In the genomic region with DNA sequence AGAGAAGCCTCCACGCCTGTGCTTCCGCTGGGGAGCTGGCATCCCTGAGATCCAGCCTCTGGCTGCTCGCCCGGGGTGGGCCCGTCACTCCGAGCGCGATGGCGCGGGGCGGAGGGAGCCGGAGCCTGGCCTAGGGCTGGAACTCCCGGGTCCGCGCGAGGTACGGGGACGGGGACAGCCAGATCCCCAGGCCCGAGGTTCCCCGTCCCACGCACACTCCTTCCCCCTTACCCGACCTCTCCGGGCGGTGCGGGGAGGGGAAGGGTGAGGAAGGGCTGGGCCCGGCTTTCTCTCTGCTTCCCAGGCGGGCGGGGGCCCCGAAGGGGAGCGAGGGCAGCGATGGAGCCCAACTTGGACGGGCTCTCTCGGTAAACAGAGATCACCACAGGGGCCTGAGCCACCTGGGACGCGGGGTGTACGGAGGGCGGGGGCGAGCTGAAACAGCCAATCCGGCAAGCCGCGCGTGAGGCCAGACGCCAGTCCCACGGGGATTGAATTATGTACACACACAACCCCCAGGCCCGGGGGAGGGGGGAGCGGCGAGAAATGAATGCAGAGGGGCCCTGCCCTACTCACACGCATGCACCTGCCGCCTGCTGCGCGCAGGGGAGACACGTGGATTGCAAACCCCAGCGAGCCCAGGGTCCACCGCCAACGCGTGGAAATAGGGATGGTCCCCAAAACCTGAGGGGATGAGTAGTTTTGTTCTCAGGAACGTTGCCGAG, we compare ENCODE assay signal across 8 cellular contexts. TPM values are rescaled to one million over a fixed set of nuclear protein-coding genes. Genes with fewer than 3 reads are reported as not detected.
DNase-seq lines count a peak whose midpoint lies in the region; ATAC-seq and TF ChIP-seq lines count a peak whose summit lies in the region.

A gene with protein sequence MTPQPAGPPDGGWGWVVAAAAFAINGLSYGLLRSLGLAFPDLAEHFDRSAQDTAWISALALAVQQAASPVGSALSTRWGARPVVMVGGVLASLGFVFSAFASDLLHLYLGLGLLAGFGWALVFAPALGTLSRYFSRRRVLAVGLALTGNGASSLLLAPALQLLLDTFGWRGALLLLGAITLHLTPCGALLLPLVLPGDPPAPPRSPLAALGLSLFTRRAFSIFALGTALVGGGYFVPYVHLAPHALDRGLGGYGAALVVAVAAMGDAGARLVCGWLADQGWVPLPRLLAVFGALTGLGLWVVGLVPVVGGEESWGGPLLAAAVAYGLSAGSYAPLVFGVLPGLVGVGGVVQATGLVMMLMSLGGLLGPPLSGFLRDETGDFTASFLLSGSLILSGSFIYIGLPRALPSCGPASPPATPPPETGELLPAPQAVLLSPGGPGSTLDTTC (minus strand): TSS at position 549 of the 725 bp plus-strand sequence. CDS start 579 bp downstream, outside the sequence.

- no peaks in the 10 kb centered on the region for H3K9me3 ChIP-seq in BLaER1 treated with 17β-estradiol and CSF1 and Interleukin-3, amounts not matched to agents 10 nM and 100 nM (replicated peaks in 1 of 11)

- peak; percentile 80 for DNase-seq in NCI-H1092 treated with DMSO at 0.1 percent for 48 hours (lab: John Stamatoyannopoulos, UW)
- peak; percentile 14 for DNase-seq in activated T-cell treated with anti-CD3 and anti-CD28 coated beads, Interleukin-2, amount 50 U/mL, for 4 hours
- DNase-seq in glutamatergic neuron: peak; percentile 55
- peak; percentile 33 for DNase-seq in progenitor cell of endocrine pancreas (ENCODE audit: low spot score, unreplicated experiment)
- no peak for DNase-seq in HEK293T (ENCODE audit: extremely low spot score)

- H3K4me1 Mint-ChIP-seq in activated T-cell treated with anti-CD3 and anti-CD28 coated beads, Interleukin-2, amount 50 U/mL, for 4 hours (ENCODE audit: low read depth): peaks cover 42% of the 10 kb centered on the region
- H3K4me1 Mint-ChIP-seq in glutamatergic neuron (ENCODE audit: low read depth, unreplicated experiment) (peaks cover 8% of the 10 kb centered on the region), progenitor cell of endocrine pancreas (ENCODE audit: low read depth) (peaks cover 25% of the 10 kb centered on the region)

- peak within 1 kb of the TSS; percentile 87 to 100 (median 98) for H3K4me2 ChIP-seq in BLaER1 treated with 17β-estradiol and CSF1 and Interleukin-3, amounts not matched to agents 10 nM and 100 nM

- H3K9me3 Mint-ChIP-seq in activated T-cell treated with anti-CD3 and anti-CD28 coated beads, Interleukin-2, amount 50 U/mL, for 4 hours: no peaks in the 10 kb centered on the region
- peaks cover 4% of the 10 kb centered on the region for H3K9me3 Mint-ChIP-seq in glutamatergic neuron (ENCODE audit: unreplicated experiment)
- H3K9me3 Mint-ChIP-seq in progenitor cell of endocrine pancreas (ENCODE audit: low read depth): no peaks in the 10 kb centered on the region

- peaks cover 44 to 74% (median 68%) of the 10 kb centered on the region in 10 experiments for H3K4me1 ChIP-seq in BLaER1 treated with 17β-estradiol and CSF1 and Interleukin-3, amounts not matched to agents 10 nM and 100 nM

- H3K36me3 ChIP-seq in BLaER1 treated with 17β-estradiol and CSF1 and Interleukin-3, amounts not matched to agents 10 nM and 100 nM: no peaks in the 10 kb centered on the region

- peak within 1 kb of the TSS; percentile 46 to 69 (median 60) for H3K4me3 ChIP-seq in BLaER1 treated with 17β-estradiol and CSF1 and Interleukin-3, amounts not matched to agents 10 nM and 100 nM

- H3K27me3 Mint-ChIP-seq in activated T-cell treated with anti-CD3 and anti-CD28 coated beads, Interleukin-2, amount 50 U/mL, for 4 hours (ENCODE audit: low read depth): no peaks in the 10 kb centered on the region
- H3K27me3 Mint-ChIP-seq in glutamatergic neuron (ENCODE audit: unreplicated experiment) (peaks cover 18% of the 10 kb centered on the region), progenitor cell of endocrine pancreas (peaks cover 38% of the 10 kb centered on the region)

- peaks cover 38 to 57% (median 48%) of the 10 kb centered on the region in 11 experiments for H3K27me3 ChIP-seq in BLaER1 treated with 17β-estradiol and CSF1 and Interleukin-3, amounts not matched to agents 10 nM and 100 nM

- H4K20me1 ChIP-seq in BLaER1 treated with 17β-estradiol and CSF1 and Interleukin-3, amounts not matched to agents 10 nM and 100 nM: peaks cover 0 to 15% (median 0%) of the 10 kb centered on the region in 11 experiments; a peak in 1 of 22 replicates

- H3K4me3 Mint-ChIP-seq in activated T-cell treated with anti-CD3 and anti-CD28 coated beads, Interleukin-2, amount 50 U/mL, for 4 hours: peak within 1 kb of the TSS; percentile 69
- H3K4me3 Mint-ChIP-seq in glutamatergic neuron (ENCODE audit: unreplicated experiment): peak within 1 kb of the TSS; percentile 69
- peak within 1 kb of the TSS; percentile 41 for H3K4me3 Mint-ChIP-seq in progenitor cell of endocrine pancreas (ENCODE audit: low read depth)

- peak; percentile 5 to 25 for ATAC-seq in activated T-cell treated with anti-CD3 and anti-CD28 coated beads, Interleukin-2, amount 50 U/mL, for 4 hours
- ATAC-seq in GM21825 (IDR thresholded peaks at IDR 0.05; ENCODE audit: unreplicated experiment) (no peak), HG02884 (IDR thresholded peaks at IDR 0.05; ENCODE audit: unreplicated experiment) (no peak)

- POLR2A ChIA-PET in HEK293T (lab: Yijun Ruan, JAX): interaction anchor here (0.6 kb wide), 1 partner anchor 8 kb away, joined by 3 read pairs; a partner anchor contains a TSS

- peak within 1 kb of the TSS; percentile 61 to 82 (median 73) for H3K9ac ChIP-seq in BLaER1 treated with 17β-estradiol and CSF1 and Interleukin-3, amounts not matched to agents 10 nM and 100 nM

- no peaks in the 10 kb centered on the region for H3K36me3 Mint-ChIP-seq in activated T-cell treated with anti-CD3 and anti-CD28 coated beads, Interleukin-2, amount 50 U/mL, for 4 hours (ENCODE audit: insufficient read depth)
- H3K36me3 Mint-ChIP-seq in glutamatergic neuron (ENCODE audit: unreplicated experiment) (no peaks in the 10 kb centered on the region), progenitor cell of endocrine pancreas (ENCODE audit: insufficient read depth) (no peaks in the 10 kb centered on the region)

- CTCF ChIA-PET in HEK293T (lab: Yijun Ruan, JAX): no interaction called here

- H3K27ac ChIP-seq in BLaER1 treated with 17β-estradiol and CSF1 and Interleukin-3, amounts not matched to agents 10 nM and 100 nM: peak within 1 kb of the TSS in 10 of 11 experiments; percentile 13 to 80 (median 60); a peak in 18 of 22 replicates

- H3K27ac Mint-ChIP-seq in glutamatergic neuron (ENCODE audit: unreplicated experiment) (no peak within 1 kb of the TSS), progenitor cell of endocrine pancreas (no peak within 1 kb of the TSS)

- TF ChIP-seq CTCF in glutamatergic neuron (IDR thresholded peaks at IDR 0.05; ENCODE audit: partially characterized antibody, unreplicated experiment) (no peak), progenitor cell of endocrine pancreas (IDR thresholded peaks at IDR 0.05; ENCODE audit: unreplicated experiment) (no peak)

TF ChIP-seq in HEK293T, 16 proteins besides CTCF, POLR2A, EP300 and RAD21:
- TF ChIP-seq HDGF (IDR thresholded peaks at IDR 0.05; ENCODE audit: borderline replicate concordance): no peak

RNA-seq across cellular contexts. Expression of the gene that starts here (rescaled TPM):
- total RNA-seq in activated T-cell treated with anti-CD3 and anti-CD28 coated beads, Interleukin-2, amount 50 U/mL, for 4 hours: 1 to 10 TPM in 2 of 3 donors, under 1 TPM in 1; 0.63 to 1.3 (median 1.1) TPM
- total RNA-seq in glutamatergic neuron (ENCODE audit: unreplicated experiment): 0.54 TPM
- total RNA-seq in progenitor cell of endocrine pancreas: 0.84 and 1.4 TPM in 2 replicates

Comparison
In these comparisons a context has a peak if more than half of its experiments do, and no peak if none do; other contexts are left out.
1. Peak in DNase-seq in glutamatergic neuron; RNA of the gene not detected or under 1 TPM.
2. ATAC-seq: peak in activated T-cell treated with anti-CD3 and anti-CD28 coated beads, Interleukin-2, amount 50 U/mL, for 4 hours (2 of 2); none in GM21825 (single experiment) and HG02884 (single experiment).
3. Peak in every context shown above with its lines, with median percentiles within 50 percentile points of each other: H3K4me3 Mint-ChIP-seq.